Comparison of ENCODE assay signal across 15 cellular contexts in genomic region chr4:181224826-181225225, GRCh38.
DNase-seq lines count a peak whose midpoint lies in the region; ATAC-seq, FAIRE-seq and TF ChIP-seq lines count a peak whose summit lies in the region.
"Had no signal": no experiment of that assay in that cellular context is flagged by ENCODE, and none has a peak within 500 bp of the region (broad histone marks: within the 10 kb centered on the region; RNA-seq: fewer than 3 reads in every experiment).

No MANE protein-coding gene starts in this region.

- no peak overlapping the region for H3K4me3 Mint-ChIP-seq in astrocyte (ENCODE audit: unreplicated experiment)
- H3K4me3 Mint-ChIP-seq: CD8-positive, alpha-beta memory T cell; GM23338; H9 had no signal

- peak overlapping the region; percentile 81 for H2AK5ac ChIP-seq in mesendoderm (ENCODE audit: low read length)

- H3K18ac ChIP-seq in mesendoderm (ENCODE audit: low read length), result no peak overlapping the region

- DNase-seq in NAMALWA (ENCODE audit: low spot score) (peak; percentile 2), astrocyte (ENCODE audit: low read depth) (peak; percentile 58), mesendoderm (no peak), SKM-1 treated with dmso at 0.1 percent for 144 hours (lab: John Stamatoyannopoulos, UW; ENCODE audit: unreplicated experiment) (no peak), HuH-7.5 (ENCODE audit: low spot score) (no peak)
- DNase-seq: Caco-2; CD8-positive, alpha-beta memory T cell; DND-41; GF-D8; H9; IMR-90 had no signal

- H2BK5ac ChIP-seq in mesendoderm (ENCODE audit: low read length), result peak overlapping the region; percentile 32

- H3K23ac ChIP-seq in mesendoderm (ENCODE audit: low read length), result no peak overlapping the region

- H4K8ac ChIP-seq in mesendoderm (ENCODE audit: low read depth, low read length), result no peak overlapping the region

- no peak overlapping the region for H3K9ac ChIP-seq in astrocyte (ENCODE audit: low read length)
- no peak overlapping the region for H3K9ac ChIP-seq in mesendoderm (ENCODE audit: low read length)

- WGBS in mesendoderm (ENCODE audit: extremely low coverage, insufficient coverage, low lambda C conversion rate), result no CpG with 5 or more reads among the region's 4 CpGs

- H3K56ac ChIP-seq in mesendoderm (ENCODE audit: low read length), result no peak overlapping the region

- H3K27me3 Mint-ChIP-seq in astrocyte (ENCODE audit: low read depth, unreplicated experiment), result no peaks in the 10 kb centered on the region
- H3K27me3 Mint-ChIP-seq: CD8-positive, alpha-beta memory T cell had no signal

- no peaks in the 10 kb centered on the region for H3K9me3 ChIP-seq in astrocyte (ENCODE audit: insufficient read depth, low read depth, low read length)
- H3K9me3 ChIP-seq: A549, Caco-2 had no signal

- no peak overlapping the region for H3K4ac ChIP-seq in mesendoderm (ENCODE audit: low read depth, low read length)

- H3K9me3 Mint-ChIP-seq in astrocyte (ENCODE audit: unreplicated experiment), result no peaks in the 10 kb centered on the region
- H3K9me3 Mint-ChIP-seq: GM23338, H9 had no signal

- H4K5ac ChIP-seq in mesendoderm (ENCODE audit: low read length), result peak overlapping the region; percentile 48

- TF ChIP-seq CTCF in astrocyte (IDR thresholded peaks at IDR 0.05; ENCODE audit: insufficient read depth, low read depth, low read length), result no peak

- H3K27me3 ChIP-seq in astrocyte (ENCODE audit: insufficient read depth, low read length) (no peaks in the 10 kb centered on the region), mesendoderm (ENCODE audit: insufficient read depth, low read length, poor library complexity) (no peaks in the 10 kb centered on the region)

- no peaks in the 10 kb centered on the region for H3K4me1 ChIP-seq in astrocyte (ENCODE audit: insufficient read depth, low read length)
- H3K4me1 ChIP-seq in mesendoderm (ENCODE audit: control insufficient read depth, low read depth, low read length), result peaks cover 2% of the 10 kb centered on the region
- H3K4me1 ChIP-seq: A549, Caco-2 had no signal

- H3K36me3 Mint-ChIP-seq in astrocyte (ENCODE audit: low read depth, unreplicated experiment), result no peaks in the 10 kb centered on the region
- H3K36me3 Mint-ChIP-seq: CD8-positive, alpha-beta memory T cell had no signal

- H2BK120ac ChIP-seq in mesendoderm (ENCODE audit: low read depth, low read length), result no peak overlapping the region

- no peaks in the 10 kb centered on the region for H3K79me1 ChIP-seq in mesendoderm (ENCODE audit: low read length)

- no peak overlapping the region for H2BK15ac ChIP-seq in mesendoderm (replicated peaks; ENCODE audit: low read depth)

- no peak overlapping the region for H3K4me2 ChIP-seq in astrocyte (ENCODE audit: low read length)
- no peak overlapping the region for H3K4me2 ChIP-seq in mesendoderm (ENCODE audit: low read length)
- H3K4me2 ChIP-seq: A549, GM23338 had no signal

- H3K27ac ChIP-seq in astrocyte (ENCODE audit: low read depth, low read length) (no peak overlapping the region), mesendoderm (ENCODE audit: low read depth, low read length) (no peak overlapping the region)
- H3K27ac ChIP-seq: A549 had no signal

- H3K36me3 ChIP-seq in astrocyte (ENCODE audit: insufficient read depth, low read length) (no peaks in the 10 kb centered on the region), mesendoderm (ENCODE audit: control insufficient read depth, insufficient read depth, low read length) (no peaks in the 10 kb centered on the region)

- no peaks in the 10 kb centered on the region for H3K4me1 Mint-ChIP-seq in astrocyte (ENCODE audit: low read depth, unreplicated experiment)
- H3K4me1 Mint-ChIP-seq: CD8-positive, alpha-beta memory T cell had no signal

- FAIRE-seq in astrocyte (lab: Jason Lieb, UNC), result no peak
- FAIRE-seq: A549 had no signal

- no peak overlapping the region for H3K27ac Mint-ChIP-seq in astrocyte (ENCODE audit: unreplicated experiment)
- H3K27ac Mint-ChIP-seq: CD8-positive, alpha-beta memory T cell; GM23338; H9 had no signal

- no peaks in the 10 kb centered on the region for H4K20me1 ChIP-seq in astrocyte (ENCODE audit: insufficient read depth, low read length)

- no peaks in the 10 kb centered on the region for H3K79me2 ChIP-seq in astrocyte (ENCODE audit: insufficient read depth, low read length)
- H3K79me2 ChIP-seq in mesendoderm (ENCODE audit: control insufficient read depth, insufficient read depth, low read length), result no peaks in the 10 kb centered on the region

- ATAC-seq in GM21737 (IDR thresholded peaks at IDR 0.05; ENCODE audit: unreplicated experiment), result no peak
- ATAC-seq in GM21723 (IDR thresholded peaks at IDR 0.05; ENCODE audit: unreplicated experiment), result no peak
- ATAC-seq: A549 had no signal

- H2AFZ ChIP-seq in astrocyte (ENCODE audit: low read depth, low read length), result no peak overlapping the region

- H3K4me3 ChIP-seq in astrocyte (ENCODE audit: insufficient read depth, low read depth, low read length) (no peak overlapping the region), mesendoderm (ENCODE audit: low read length) (no peak overlapping the region)
- H3K4me3 ChIP-seq: A549, GM23338 had no signal

Comparison
In these comparisons a context has a peak if more than half of its experiments do, and no peak if none do; other contexts are left out.
1. DNase-seq: peak in NAMALWA (single experiment) and astrocyte (single experiment); none in mesendoderm (single experiment), SKM-1 treated with dmso at 0.1 percent for 144 hours (single experiment) and HuH-7.5 (single experiment).